Comparison of ENCODE assay signal across 13 cellular contexts in the genomic region with DNA sequence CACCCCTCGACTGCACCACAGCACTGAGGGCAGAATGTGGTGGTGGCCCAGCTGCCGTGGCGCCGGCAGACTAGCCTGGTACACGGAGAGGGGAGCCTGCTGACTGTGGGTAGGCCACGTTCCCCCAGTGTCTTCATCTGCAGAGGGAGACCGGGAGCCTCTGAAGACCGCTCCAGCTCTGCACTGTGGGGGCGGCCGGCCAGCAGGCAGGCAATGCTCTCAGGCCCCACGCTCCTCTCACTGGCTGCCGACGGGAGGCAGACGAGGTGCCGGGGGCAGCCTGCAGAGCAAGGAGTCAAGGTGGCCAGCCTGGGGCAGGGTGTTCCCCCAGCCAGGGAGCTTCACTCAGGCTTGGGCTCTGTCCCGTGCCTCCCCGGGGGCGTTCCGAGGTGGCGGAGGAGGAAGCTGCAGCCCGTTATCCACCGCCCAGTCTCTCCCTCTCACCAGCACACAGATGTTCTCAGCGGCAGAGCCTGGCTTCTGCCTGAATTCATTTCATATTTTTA.
DNase-seq lines count a peak whose midpoint lies in the region; ATAC-seq lines count a peak whose summit lies in the region.
"Had no signal": no experiment of that assay in that cellular context is flagged by ENCODE, and none has a peak within 500 bp of the region (broad histone marks: within the 10 kb centered on the region; RNA-seq: fewer than 3 reads in every experiment).

No MANE protein-coding gene starts in this region.

- H3K9me3 Mint-ChIP-seq in activated CD8-positive, alpha-beta memory T cell treated with anti-CD3 and anti-CD28 coated beads, Interleukin-2, amount 10 ng/mL, durations not matched to agents 7 days and 5 days (ENCODE audit: low read depth) = peaks cover 2% of the 10 kb centered on the region
- peaks cover 4% of the 10 kb centered on the region for H3K9me3 Mint-ChIP-seq in activated CD4-positive, alpha-beta memory T cell treated with anti-CD3 and anti-CD28 coated beads, Interleukin-2, amount 10 ng/mL, durations not matched to agents 7 days and 5 days

- CTCF ChIA-PET in activated CD8-positive, alpha-beta memory T cell treated with anti-CD3 and anti-CD28 coated beads, Interleukin-2, amount 10 ng/mL, durations not matched to agents 7 days and 5 days (lab: Charles Lee) = no interaction called here
- CTCF ChIA-PET in activated CD4-positive, alpha-beta memory T cell treated with anti-CD3 and anti-CD28 coated beads, Interleukin-2, amount 10 ng/mL, durations not matched to agents 7 days and 5 days (lab: Charles Lee) = no interaction called here

- intact Hi-C loops in left cardiac atrium (cut with DNase I) = loop anchor here in 1 of 2 donors (10.0 kb wide), 1 partner anchor 82 kb away; no protein-coding TSS in a partner anchor
- intact Hi-C loops in sciatic nerve (cut with DNase I) = no loop called here

- H4K20me1 ChIP-seq in BLaER1 treated with 17β-estradiol and CSF1 and Interleukin-3, amounts not matched to agents 10 nM and 100 nM = peaks cover 46 to 94% (median 63%) of the 10 kb centered on the region in 11 experiments

- H3K36me3 Mint-ChIP-seq in activated CD8-positive, alpha-beta memory T cell treated with anti-CD3 and anti-CD28 coated beads, Interleukin-2, amount 10 ng/mL, durations not matched to agents 7 days and 5 days = peaks cover 12% of the 10 kb centered on the region
- peaks cover 24% of the 10 kb centered on the region for H3K36me3 Mint-ChIP-seq in activated CD4-positive, alpha-beta memory T cell treated with anti-CD3 and anti-CD28 coated beads, Interleukin-2, amount 10 ng/mL, durations not matched to agents 7 days and 5 days (ENCODE audit: low read depth)

- peaks cover 25% of the 10 kb centered on the region for H3K4me1 Mint-ChIP-seq in activated CD8-positive, alpha-beta memory T cell treated with anti-CD3 and anti-CD28 coated beads, Interleukin-2, amount 10 ng/mL, durations not matched to agents 7 days and 5 days
- H3K4me1 Mint-ChIP-seq in activated CD4-positive, alpha-beta memory T cell treated with anti-CD3 and anti-CD28 coated beads, Interleukin-2, amount 10 ng/mL, durations not matched to agents 7 days and 5 days = peaks cover 27% of the 10 kb centered on the region

- H3K36me3 ChIP-seq in BLaER1 treated with 17β-estradiol and CSF1 and Interleukin-3, amounts not matched to agents 10 nM and 100 nM = peaks cover 14 to 41% (median 29%) of the 10 kb centered on the region in 11 experiments; a peak in 16 of 22 replicates
- no peaks in the 10 kb centered on the region for H3K36me3 ChIP-seq in H7 (replicated peaks; ENCODE audit: control insufficient read depth, insufficient read depth, low read length)

- peak overlapping the region; percentile 72 to 97 (median 89) for H3K4me2 ChIP-seq in BLaER1 treated with 17β-estradiol and CSF1 and Interleukin-3, amounts not matched to agents 10 nM and 100 nM
- H3K4me2 ChIP-seq: smooth muscle cell had no signal

- H3K27me3 Mint-ChIP-seq in activated CD8-positive, alpha-beta memory T cell treated with anti-CD3 and anti-CD28 coated beads, Interleukin-2, amount 10 ng/mL, durations not matched to agents 7 days and 5 days = no peaks in the 10 kb centered on the region
- H3K27me3 Mint-ChIP-seq in activated CD4-positive, alpha-beta memory T cell treated with anti-CD3 and anti-CD28 coated beads, Interleukin-2, amount 10 ng/mL, durations not matched to agents 7 days and 5 days = no peaks in the 10 kb centered on the region
- H3K27me3 Mint-ChIP-seq: CD4-positive, CD25-positive, alpha-beta regulatory T cell; naive B cell had no signal

- H3K4me3 ChIP-seq in BLaER1 treated with 17β-estradiol and CSF1 and Interleukin-3, amounts not matched to agents 10 nM and 100 nM = no peak overlapping the region; a peak in 1 of 20 replicates
- no peak overlapping the region for H3K4me3 ChIP-seq in H7 (ENCODE audit: insufficient read depth, low read depth, low read length)
- H3K4me3 ChIP-seq: smooth muscle cell had no signal

- no peak overlapping the region for H3K27ac Mint-ChIP-seq in activated CD8-positive, alpha-beta memory T cell treated with anti-CD3 and anti-CD28 coated beads, Interleukin-2, amount 10 ng/mL, durations not matched to agents 7 days and 5 days
- H3K27ac Mint-ChIP-seq in activated CD4-positive, alpha-beta memory T cell treated with anti-CD3 and anti-CD28 coated beads, Interleukin-2, amount 10 ng/mL, durations not matched to agents 7 days and 5 days = no peak overlapping the region
- H3K27ac Mint-ChIP-seq: CD4-positive, CD25-positive, alpha-beta regulatory T cell; naive B cell had no signal

- H3K27me3 ChIP-seq in BLaER1 treated with 17β-estradiol and CSF1 and Interleukin-3, amounts not matched to agents 10 nM and 100 nM = no peaks in the 10 kb centered on the region
- H3K27me3 ChIP-seq in H7 (ENCODE audit: control insufficient read depth, insufficient read depth, low read length) = no peaks in the 10 kb centered on the region

- H3K4me3 Mint-ChIP-seq in activated CD8-positive, alpha-beta memory T cell treated with anti-CD3 and anti-CD28 coated beads, Interleukin-2, amount 10 ng/mL, durations not matched to agents 7 days and 5 days = no peak overlapping the region
- H3K4me3 Mint-ChIP-seq in activated CD4-positive, alpha-beta memory T cell treated with anti-CD3 and anti-CD28 coated beads, Interleukin-2, amount 10 ng/mL, durations not matched to agents 7 days and 5 days = no peak overlapping the region
- H3K4me3 Mint-ChIP-seq: naive B cell had no signal

- no peak for ATAC-seq in activated CD8-positive, alpha-beta memory T cell treated with anti-CD3 and anti-CD28 coated beads, Interleukin-2, amount 10 ng/mL, durations not matched to agents 7 days and 5 days
- peak in 1 of 2 donors; percentile 24 for ATAC-seq in left cardiac atrium
- ATAC-seq in sciatic nerve = peak; percentile 3
- ATAC-seq in HG02840 (IDR thresholded peaks at IDR 0.05; ENCODE audit: low FRiP score, unreplicated experiment) = no peak

- peak; percentile 36 for DNase-seq in activated CD8-positive, alpha-beta memory T cell treated with anti-CD3 and anti-CD28 coated beads, Interleukin-2, amount 10 ng/mL, durations not matched to agents 7 days and 5 days
- DNase-seq in left cardiac atrium (peak; percentile 33), sciatic nerve (ENCODE audit: low spot score) (peak; percentile 59), H7 (no peak), NCI-H1092 treated with DMSO at 0.1 percent for 48 hours (lab: John Stamatoyannopoulos, UW) (no peak)
- no peak for DNase-seq in activated CD4-positive, alpha-beta memory T cell treated with anti-CD3 and anti-CD28 coated beads, Interleukin-2, amount 10 ng/mL, durations not matched to agents 7 days and 5 days
- DNase-seq: CD4-positive, CD25-positive, alpha-beta regulatory T cell; naive B cell; NCI-H510A; SHP77 had no signal

- peaks cover 14 to 32% (median 26%) of the 10 kb centered on the region in 11 experiments; a peak in 21 of 22 replicates for H3K9me3 ChIP-seq in BLaER1 treated with 17β-estradiol and CSF1 and Interleukin-3, amounts not matched to agents 10 nM and 100 nM (replicated peaks in 1 of 11)

- peak overlapping the region in 7 of 11 experiments; percentile 23 to 63 (median 43); a peak in 12 of 22 replicates for H3K27ac ChIP-seq in BLaER1 treated with 17β-estradiol and CSF1 and Interleukin-3, amounts not matched to agents 10 nM and 100 nM

- POLR2A ChIA-PET in activated CD4-positive, alpha-beta memory T cell treated with anti-CD3 and anti-CD28 coated beads, Interleukin-2, amount 10 ng/mL, durations not matched to agents 7 days and 5 days (lab: Charles Lee) = no interaction called here

- H3K9ac ChIP-seq in BLaER1 treated with 17β-estradiol and CSF1 and Interleukin-3, amounts not matched to agents 10 nM and 100 nM = peak overlapping the region in 5 of 11 experiments; percentile 33 to 61 (median 55); a peak in 7 of 22 replicates

- peaks cover 63 to 70% (median 65%) of the 10 kb centered on the region in 10 experiments for H3K4me1 ChIP-seq in BLaER1 treated with 17β-estradiol and CSF1 and Interleukin-3, amounts not matched to agents 10 nM and 100 nM

Comparison
In these comparisons a context has a peak if more than half of its experiments do, and no peak if none do; other contexts are left out.
1. DNase-seq: peak in activated CD8-positive, alpha-beta memory T cell treated with anti-CD3 and anti-CD28 coated beads, Interleukin-2, amount 10 ng/mL, durations not matched to agents 7 days and 5 days (single experiment), left cardiac atrium (single experiment) and sciatic nerve (single experiment); none in activated CD4-positive, alpha-beta memory T cell treated with anti-CD3 and anti-CD28 coated beads, Interleukin-2, amount 10 ng/mL, durations not matched to agents 7 days and 5 days (single experiment), H7 (single experiment) and NCI-H1092 treated with DMSO at 0.1 percent for 48 hours (single experiment).